ENCODE assay signal across 19 cellular contexts in the genomic region with DNA sequence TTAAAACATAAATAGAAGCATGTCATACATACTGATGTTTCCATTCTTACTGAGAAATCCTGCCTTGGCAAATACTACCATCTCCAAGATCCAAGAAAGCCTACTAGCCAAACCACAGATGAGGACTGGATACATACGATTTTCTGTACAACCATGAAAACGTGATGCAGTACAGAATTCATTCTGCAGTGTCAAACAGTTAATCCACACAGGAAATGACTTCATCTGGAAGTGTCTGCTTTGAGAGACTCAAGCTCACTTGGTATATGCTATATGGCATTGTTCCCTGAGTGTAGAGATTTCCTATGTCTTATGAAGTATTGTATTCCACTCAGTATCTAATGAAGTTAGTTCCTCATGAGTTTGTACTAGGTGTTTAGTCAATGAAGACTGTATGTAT.
A peak's percentile ranks its signal among the peaks of the same experiment; 100 is the strongest.
DNase-seq lines count a peak whose midpoint lies in the region; ATAC-seq and TF ChIP-seq lines count a peak whose summit lies in the region.
"Had no signal": no experiment of that assay in that cellular context is flagged by ENCODE, and none has a peak within 500 bp of the region (broad histone marks: within the 10 kb centered on the region; RNA-seq: fewer than 3 reads in every experiment).

No MANE protein-coding gene starts in this region.

- intact Hi-C loops in A673 (cut with micrococcal nuclease; ENCODE audit: unreplicated experiment) (no loop called here), cardiac septum (cut with DNase I) (no loop called here), colonic mucosa (cut with DNase I) (no loop called here)

- no peaks in the 10 kb centered on the region for H3K9me3 ChIP-seq in A673 (ENCODE audit: low read depth, low read length, poor library complexity, severe bottlenecking)
- no peaks in the 10 kb centered on the region for H3K9me3 ChIP-seq in osteoblast (ENCODE audit: low read depth, low read length)
- H3K9me3 ChIP-seq in colonic mucosa = no peaks in the 10 kb centered on the region
- H3K9me3 ChIP-seq: left lung, prostate gland had no signal

- H3K9ac ChIP-seq in colonic mucosa (ENCODE audit: low read depth in 2 of 2, low read length in 2 of 2) = no peak overlapping the region

- H3K79me2 ChIP-seq in osteoblast (ENCODE audit: insufficient read depth, low read length) = no peaks in the 10 kb centered on the region

- no peak overlapping the region for H3K4me2 ChIP-seq in osteoblast (ENCODE audit: insufficient read depth, low read length)

- DNase-seq in A673 (ENCODE audit: low spot score) (peak; percentile 69), HCEC 1CT (peak; percentile 23), astrocyte of the cerebellum (ENCODE audit: low read depth) (peak; percentile 46), fibroblast of pulmonary artery (ENCODE audit: low read depth) (peak; percentile 59), cardiac septum (ENCODE audit: low spot score) (no peak), osteoblast (ENCODE audit: insufficient read length, low spot score, missing footprints) (no peak), colonic mucosa (no peak)
- DNase-seq: activated CD4-positive, alpha-beta T cell treated with anti-CD3 and anti-CD28 coated beads, Interleukin-2, amount 50 U/mL, for 1 hour; aorta; CD4-positive, CD25-positive, alpha-beta regulatory T cell; DMS153; Karpas-422; left lung; NCI-H1436 treated with DMSO at 0.1 percent for 48 hours; NCI-H748 treated with DMSO at 0.1 percent for 48 hours; SHP77 treated with DMSO at 0.1 percent for 48 hours; stimulated activated CD4-positive, alpha-beta T cell treated with anti-CD3 and anti-CD28 coated beads, Interleukin-4, amount 100 ng/mL, for 24 hours had no signal

- no peaks in the 10 kb centered on the region for H3K36me3 ChIP-seq in A673 (ENCODE audit: insufficient read depth, low read length, poor library complexity, severe bottlenecking)
- H3K36me3 ChIP-seq in osteoblast (ENCODE audit: insufficient read depth, low read length) = no peaks in the 10 kb centered on the region
- H3K36me3 ChIP-seq in colonic mucosa = no peaks in the 10 kb centered on the region
- H3K36me3 ChIP-seq: left lung, prostate gland had no signal

- CTCF ChIA-PET in A673 (lab: Charles Lee) = no interaction called here

- no TSS peak for BruUV-seq in A673 (replicated peaks; lab: Mats Ljungman, UMichigan)

- H3K4me1 ChIP-seq in A673 (ENCODE audit: insufficient read depth, low read length, poor library complexity, severe bottlenecking) (peaks cover 10% of the 10 kb centered on the region), osteoblast (ENCODE audit: insufficient read depth, low read length) (no peaks in the 10 kb centered on the region), colonic mucosa (no peaks in the 10 kb centered on the region)
- H3K4me1 ChIP-seq: left lung, prostate gland had no signal

- POLR2A ChIA-PET in A673 (lab: Charles Lee; ENCODE audit: low non-redundant PET) = no interaction called here

- H3K4me3 ChIP-seq in A673 (ENCODE audit: low read depth, low read length, poor library complexity, severe bottlenecking) (no peak overlapping the region), astrocyte of the cerebellum (ENCODE audit: low read depth, low read length) (no peak overlapping the region), fibroblast of pulmonary artery (replicated peaks; ENCODE audit: low read depth, low read length) (no peak overlapping the region), osteoblast (ENCODE audit: insufficient read depth, low read length) (no peak overlapping the region), colonic mucosa (no peak overlapping the region)
- H3K4me3 ChIP-seq: left lung, prostate gland had no signal

- in situ Hi-C loops in astrocyte of the cerebellum (cut with HindIII; ENCODE audit: low sequenced_read_pairs) = no loop called here

- no peak for ATAC-seq in GM19452 (IDR thresholded peaks at IDR 0.05; ENCODE audit: unreplicated experiment)
- ATAC-seq: left lung had no signal

- no peak overlapping the region for H2AFZ ChIP-seq in osteoblast (ENCODE audit: low read length)

- H3K27me3 ChIP-seq in A673 (replicated peaks; ENCODE audit: insufficient read depth, low read depth, low read length, poor library complexity) (no peaks in the 10 kb centered on the region), osteoblast (ENCODE audit: insufficient read depth, low read length) (no peaks in the 10 kb centered on the region), colonic mucosa (no peaks in the 10 kb centered on the region)
- H3K27me3 ChIP-seq: left lung had no signal

- TF ChIP-seq CTCF in A673 (conservative IDR thresholded peaks at IDR 0.05; ENCODE audit: low read depth, low read length) = no peak
- TF ChIP-seq CTCF in astrocyte of the cerebellum (IDR thresholded peaks at IDR 0.05; ENCODE audit: low read depth, low read length, missing control alignments) = no peak
- TF ChIP-seq CTCF in fibroblast of pulmonary artery (IDR thresholded peaks at IDR 0.05; ENCODE audit: low read length, missing control alignments) = no peak
- no peak for TF ChIP-seq CTCF in osteoblast (IDR thresholded peaks at IDR 0.05; ENCODE audit: extremely low read depth, low read depth, low read length)
- TF ChIP-seq CTCF in colonic mucosa (IDR thresholded peaks at IDR 0.05) = no peak

- no peak overlapping the region for H3K27ac ChIP-seq in A673 (ENCODE audit: low read depth, low read length, poor library complexity, severe bottlenecking)
- no peak overlapping the region for H3K27ac ChIP-seq in osteoblast (ENCODE audit: low read depth, low read length)
- no peak overlapping the region for H3K27ac ChIP-seq in colonic mucosa
- H3K27ac ChIP-seq: left lung, prostate gland had no signal

- H4K20me1 ChIP-seq in osteoblast (ENCODE audit: insufficient read depth, low read length) = no peaks in the 10 kb centered on the region

Comparison
In these comparisons a context has a peak if more than half of its experiments do, and no peak if none do; other contexts are left out.
1. DNase-seq: peak in A673 (single experiment), HCEC 1CT (single experiment), astrocyte of the cerebellum (single experiment) and fibroblast of pulmonary artery (single experiment); none in cardiac septum (single experiment), osteoblast (single experiment) and colonic mucosa (single experiment).